In genomic region chr4:76342191-76342590, GRCh38 we compare ENCODE assay signal across 13 cellular contexts. TPM values are rescaled to one million over a fixed set of nuclear protein-coding genes. Genes with fewer than 3 reads are reported as not detected.
"Had no signal": no experiment of that assay in that cellular context is flagged by ENCODE, and none has a peak within 500 bp of the region (broad histone marks: within the 10 kb centered on the region; RNA-seq: fewer than 3 reads in every experiment).

No MANE protein-coding gene starts in this region.

- DNase-seq: activated CD4-positive, alpha-beta memory T cell treated with anti-CD3 and anti-CD28 coated beads for 36 hours; activated CD4-positive, alpha-beta T cell treated with anti-CD3 and anti-CD28 coated beads for 1 hour; activated gamma-delta T cell; activated naive CD8-positive, alpha-beta T cell treated with anti-CD3 and anti-CD28 coated beads for 36 hours; activated T-cell treated with anti-CD3 and anti-CD28 coated beads, Interleukin-2, amount 50 U/mL, for 48 hours; anterior cingulate cortex; endodermal cell; mesenchymal stem cell; sigmoid colon; stimulated activated CD4-positive, alpha-beta T cell treated with anti-CD3 and anti-CD28 coated beads, Interleukin-4, amount 100 ng/mL, for 24 hours; T-helper 9 cell had no signal

- H3K4me3 Mint-ChIP-seq: activated CD4-positive, alpha-beta memory T cell treated with anti-CD3 and anti-CD28 coated beads for 36 hours; activated naive CD8-positive, alpha-beta T cell treated with anti-CD3 and anti-CD28 coated beads for 36 hours; endodermal cell; stimulated activated naive CD8-positive, alpha-beta T cell treated with anti-CD3 and anti-CD28 coated beads, Interleukin-15, Interleukin-2, amounts not matched to agents 100 ng/mL and 50 ng/mL, for 24 hours had no signal

- H3K4me3 ChIP-seq: sigmoid colon had no signal

- H3K36me3 Mint-ChIP-seq: activated CD4-positive, alpha-beta memory T cell treated with anti-CD3 and anti-CD28 coated beads for 36 hours; activated naive CD8-positive, alpha-beta T cell treated with anti-CD3 and anti-CD28 coated beads for 36 hours had no signal

- H3K36me3 ChIP-seq: sigmoid colon had no signal

- H3K27ac Mint-ChIP-seq: activated CD4-positive, alpha-beta memory T cell treated with anti-CD3 and anti-CD28 coated beads for 36 hours; activated naive CD8-positive, alpha-beta T cell treated with anti-CD3 and anti-CD28 coated beads for 36 hours; endodermal cell; stimulated activated naive CD8-positive, alpha-beta T cell treated with anti-CD3 and anti-CD28 coated beads, Interleukin-15, Interleukin-2, amounts not matched to agents 100 ng/mL and 50 ng/mL, for 24 hours had no signal

- H3K27me3 ChIP-seq: sigmoid colon had no signal

- H3K4me1 Mint-ChIP-seq: activated naive CD8-positive, alpha-beta T cell treated with anti-CD3 and anti-CD28 coated beads for 36 hours; endodermal cell had no signal

- H3K27me3 Mint-ChIP-seq: activated naive CD8-positive, alpha-beta T cell treated with anti-CD3 and anti-CD28 coated beads for 36 hours had no signal

RNA-seq across cellular contexts. Expression of gene STBD1, which starts 35.7 kb away (rescaled TPM):
- polyA plus RNA-seq: neural cell had no signal
